ENCODE assay signal across 8 cellular contexts in the genomic region with DNA sequence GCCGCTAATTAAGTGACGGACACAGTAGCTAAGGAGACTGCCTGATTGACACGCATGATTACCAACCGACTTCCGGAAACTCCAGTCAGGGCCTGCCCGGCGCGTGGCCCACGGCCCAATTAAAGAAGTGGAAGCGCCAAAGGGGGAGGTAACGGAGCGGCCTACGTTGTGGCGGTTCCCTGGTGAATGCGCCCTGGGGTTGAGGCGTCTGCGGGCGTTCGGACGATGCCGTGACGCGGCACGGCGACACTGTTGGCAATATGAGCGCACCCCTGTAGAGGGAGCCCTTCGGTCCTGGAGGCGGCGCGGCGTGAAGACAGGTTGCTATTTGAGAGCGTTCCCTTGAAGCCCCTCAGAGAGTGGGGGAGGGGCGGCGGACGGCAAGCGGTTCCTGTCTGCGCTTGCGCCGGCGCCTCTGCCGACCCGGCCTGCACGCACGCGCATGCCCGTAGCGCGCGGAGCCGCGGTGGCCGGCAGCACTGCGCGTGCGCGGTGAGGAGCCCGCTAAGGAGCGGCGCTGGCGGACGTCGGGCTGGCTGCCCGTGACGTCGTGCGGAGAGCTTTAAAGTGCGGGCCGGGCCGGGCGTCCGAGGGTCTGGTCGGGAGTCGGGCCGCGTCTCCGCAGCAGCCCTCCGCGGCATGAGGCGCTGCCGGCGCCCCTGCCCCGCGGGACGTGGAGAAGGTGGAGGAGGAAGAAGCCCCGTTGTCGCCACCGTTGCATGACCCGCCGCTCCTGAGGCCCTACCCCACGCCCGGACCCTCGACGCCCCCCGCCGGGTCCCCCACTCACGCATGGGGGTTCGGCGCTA. TPM values are rescaled to one million over a fixed set of nuclear protein-coding genes. Genes with fewer than 3 reads are reported as not detected.
DNase-seq lines count a peak whose midpoint lies in the region; ATAC-seq and TF ChIP-seq lines count a peak whose summit lies in the region.

A gene (plus strand): TSS at position 495 of the 809 bp plus-strand sequence. CDS start 416 bp downstream, outside the sequence.

- H3K36me3 ChIP-seq in H7 (replicated peaks; ENCODE audit: control insufficient read depth, insufficient read depth, low read length) (peaks cover 1% of the 10 kb centered on the region; the same call in 1 of the 2 replicates), Loucy (ENCODE audit: insufficient read depth, low read length) (no peaks in the 10 kb centered on the region; the same call in 1 of the 2 replicates)

- no peaks in the 10 kb centered on the region for H3F3A ChIP-seq in Loucy (ENCODE audit: low read depth)

- peaks cover 44% of the 10 kb centered on the region for H4K20me1 ChIP-seq in Loucy (ENCODE audit: insufficient read depth, low read length, poor library complexity, severe bottlenecking)

- H2AFZ ChIP-seq in Loucy (ENCODE audit: low read length) = peak within 1 kb of the TSS; percentile 96

- H3K9me2 ChIP-seq in Loucy (replicated peaks; ENCODE audit: low read depth, low read length) = no peaks in the 10 kb centered on the region

- H3K9me3 Mint-ChIP-seq in natural killer cell = no peaks in the 10 kb centered on the region

- ATAC-seq in natural killer cell = peak; percentile 80 to 92 (median 84)

- H3K36me3 Mint-ChIP-seq in natural killer cell = no peaks in the 10 kb centered on the region

- peak within 1 kb of the TSS; percentile 98 to 99 for H3K27ac Mint-ChIP-seq in natural killer cell

- H3K27me3 ChIP-seq in H7 (ENCODE audit: control insufficient read depth, insufficient read depth, low read length) (no peaks in the 10 kb centered on the region), Loucy (ENCODE audit: insufficient read depth, low read length, poor library complexity, severe bottlenecking) (no peaks in the 10 kb centered on the region)

- peak within 1 kb of the TSS; percentile 96 for H3K4me3 Mint-ChIP-seq in natural killer cell

- TF ChIP-seq POLR2A in Raji (IDR thresholded peaks at IDR 0.05; ENCODE audit: insufficient read depth, low read depth, low read length) = peak; percentile 65

- H3K4me1 Mint-ChIP-seq in natural killer cell = peaks cover 39 to 56% of the 10 kb centered on the region in 2 donors

- H3K4me1 ChIP-seq in Loucy (ENCODE audit: insufficient read depth, low read length, poor library complexity, severe bottlenecking) = peaks cover 46% of the 10 kb centered on the region

- H3K79me2 ChIP-seq in Loucy (ENCODE audit: insufficient read depth, low read length) = peaks cover 58% of the 10 kb centered on the region

- TF ChIP-seq CTCF in Loucy (conservative IDR thresholded peaks at IDR 0.05; ENCODE audit: low read length) = peak; percentile 40
- peak; percentile 65 for TF ChIP-seq CTCF in natural killer cell (IDR thresholded peaks at IDR 0.05)

- peak within 1 kb of the TSS; percentile 82 for H3K9ac ChIP-seq in Loucy (ENCODE audit: low read depth, low read length, poor library complexity, severe bottlenecking)

- H3K4me3 ChIP-seq in H7 (ENCODE audit: insufficient read depth, low read depth, low read length) (peak within 1 kb of the TSS; percentile 84), Loucy (ENCODE audit: low read length, poor library complexity, severe bottlenecking) (peak within 1 kb of the TSS; percentile 97)

- in situ Hi-C loops in G401 (cut with HindIII; ENCODE audit: low sequenced_read_pairs) = no loop called here

- intact Hi-C loops in natural killer cell (cut with micrococcal nuclease) = loop anchor here (1.0 to 5.0 kb wide), 4 partner anchors 25 to 74 kb away; a partner anchor contains a TSS

- peak within 1 kb of the TSS; percentile 97 for H3K4me2 ChIP-seq in Loucy (ENCODE audit: low read depth, low read length, poor library complexity, severe bottlenecking)

- no peaks in the 10 kb centered on the region for H3K9me3 ChIP-seq in Loucy (ENCODE audit: insufficient read depth, low read depth, low read length)

- DNase-seq in G401 (ENCODE audit: low spot score) (peak; percentile 100), H7 (peak; percentile 100), fibroblast of peridontal ligament (ENCODE audit: extremely low read depth) (peak; percentile 99), natural killer cell (peak; percentile 98)
- DNase-seq in activated T-helper 9 cell treated with anti-CD3 and anti-CD28 coated beads, Interleukin-2, amount 50 U/mL, for 16 hours (ENCODE audit: low read depth) = peak; percentile 93
- DNase-seq in stimulated activated naive CD4-positive, alpha-beta T cell treated with Interleukin-2 at 50 U/mL for 16 hours (lab: John Stamatoyannopoulos, UW) = peak; percentile 97

- H3K27me3 Mint-ChIP-seq in natural killer cell (ENCODE audit: low read depth in 2 of 2) = no peaks in the 10 kb centered on the region

RNA-seq across cellular contexts. Expression of the gene that starts here (rescaled TPM):
- 85.0 and 116 TPM in 2 replicates for total RNA-seq in G401 (2014; rRNA removed; shearing (Covaris generic))
- 101 and 103 TPM in 2 replicates for total RNA-seq in H7 (2014; rRNA removed; shearing (Covaris generic))
- total RNA-seq in natural killer cell = 100 to 1,000 TPM in 1 of 3 donors, 10 to 100 TPM in 2; 95.6 to 114 (median 96.7) TPM

Comparison
In these comparisons a context has a peak if more than half of its experiments do, and no peak if none do; other contexts are left out.
1. Peak in every context shown above with its lines: DNase-seq, ATAC-seq and H3K4me3 ChIP-seq.